Comparison of ENCODE assay signal across 16 cellular contexts in genomic region chr22:26707090-26707489, GRCh38.
"Had no signal": no experiment of that assay in that cellular context is flagged by ENCODE, and none has a peak within 500 bp of the region (broad histone marks: within the 10 kb centered on the region; RNA-seq: fewer than 3 reads in every experiment).

No MANE protein-coding gene starts in this region.

- H3K4me3 Mint-ChIP-seq: nephron progenitor cell had no signal

- DNase-seq: colonic mucosa; dermis blood vessel endothelial cell; erythroblast; heart right ventricle; islet precursor cell; naive thymus-derived CD4-positive, alpha-beta T cell; nephron progenitor cell; posterior cingulate gyrus; stimulated activated CD4-positive, alpha-beta T cell treated with anti-CD3 and anti-CD28 coated beads, Interleukin-2, amount 100 ng/mL, for 24 hours; stimulated activated naive CD4-positive, alpha-beta T cell treated with Interleukin-2 at 50 U/mL for 16 hours; upper lobe of left lung; uterus had no signal

- H3K36me3 ChIP-seq: colonic mucosa, thyroid gland, upper lobe of left lung, uterus had no signal

- H3K27me3 ChIP-seq: colonic mucosa, heart right ventricle, thyroid gland, upper lobe of left lung, uterus had no signal

- H3K27ac ChIP-seq: colonic mucosa, heart right ventricle, skin epidermis, upper lobe of left lung, uterus had no signal

- H3K4me1 ChIP-seq: colonic mucosa, thyroid gland, uterus had no signal

- H3K4me3 ChIP-seq: colonic mucosa, heart right ventricle, skin epidermis, thyroid gland, upper lobe of left lung, uterus had no signal

- H3K9me3 ChIP-seq: colonic mucosa, thyroid gland, upper lobe of left lung, uterus had no signal

- ATAC-seq: heart right ventricle; left lobe of liver; naive thymus-derived CD4-positive, alpha-beta T cell; sciatic nerve had no signal

- H3K27me3 Mint-ChIP-seq: naive thymus-derived CD4-positive, alpha-beta T cell had no signal

- H3K27ac Mint-ChIP-seq: nephron progenitor cell had no signal
